In the genomic region with DNA sequence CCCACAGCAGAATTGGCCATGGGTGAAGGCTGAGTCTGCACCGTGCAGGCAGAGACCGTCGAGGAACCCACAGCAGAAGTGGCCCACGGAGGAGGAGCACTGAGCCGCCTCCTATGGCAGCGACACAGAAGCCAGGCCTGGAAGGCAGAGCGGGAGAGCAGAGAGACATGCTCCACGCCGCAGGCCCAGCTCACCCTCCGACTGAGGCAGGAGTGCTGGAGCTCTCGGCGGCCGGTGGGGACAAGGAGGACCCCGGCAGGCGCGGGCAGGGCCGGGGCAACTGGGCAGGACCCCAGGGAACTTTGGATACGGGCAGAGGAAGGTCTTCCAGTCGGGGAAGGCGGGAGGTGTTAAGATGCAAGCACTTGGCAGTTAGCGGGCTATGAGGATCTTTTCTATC, we compare ENCODE assay signal across 32 cellular contexts.
"Had no signal": no experiment of that assay in that cellular context is flagged by ENCODE, and none has a peak within 500 bp of the region (broad histone marks: within the 10 kb centered on the region; RNA-seq: fewer than 3 reads in every experiment).

No MANE protein-coding gene starts in this region.

- DNase-seq: dermis blood vessel endothelial cell; effector memory CD4-positive, alpha-beta T cell; erythroblast; esophagus squamous epithelium; foreskin melanocyte; glutamatergic neuron; heart right ventricle; hippocampal formation; kidney glomerular epithelial cell; mesenchymal stem cell; mucosa of descending colon; naive B cell; nephron progenitor cell; stimulated activated CD4-positive, alpha-beta T cell treated with anti-CD3 and anti-CD28 coated beads, Interleukin-12 subunit alpha, Interleukin-12 subunit beta, amount 100 ng/mL, for 4 hours; stimulated activated CD4-positive, alpha-beta T cell treated with anti-CD3 and anti-CD28 coated beads, Interleukin-1b, Interleukin-23, amount 100 ng/mL, for 48 hours; stimulated activated CD4-positive, alpha-beta T cell treated with anti-CD3 and anti-CD28 coated beads, Interleukin-4, amount 100 ng/mL, for 1 hour; stimulated activated CD8-positive, alpha-beta memory T cell treated with anti-CD3 and anti-CD28 coated beads, Interleukin-4, amount 100 ng/mL, for 48 hours; stimulated activated naive CD4-positive, alpha-beta T cell; stimulated activated naive CD8-positive, alpha-beta T cell treated with anti-CD3 and anti-CD28 coated beads, Interleukin-15, amount 100 ng/mL, for 72 hours; transverse colon; upper lobe of right lung; uterus had no signal

- H3K9me3 Mint-ChIP-seq: mesothelial cell of epicardium; stimulated activated naive CD8-positive, alpha-beta T cell treated with anti-CD3 and anti-CD28 coated beads, Interleukin-15, amount 100 ng/mL, for 72 hours had no signal

- FAIRE-seq: islet of Langerhans had no signal

- H3K9me3 ChIP-seq: esophagus squamous epithelium, heart right ventricle, mucosa of descending colon, neutrophil, prostate gland, right atrium auricular region, suprapubic skin, transverse colon, upper lobe of right lung, uterus had no signal

- H2AFZ ChIP-seq: parathyroid adenoma had no signal

- H3K4me1 Mint-ChIP-seq: mesothelial cell of epicardium had no signal

- H3K36me3 Mint-ChIP-seq: mesothelial cell of epicardium, naive B cell had no signal

- H3K27me3 ChIP-seq: esophagus squamous epithelium, right atrium auricular region, suprapubic skin, transverse colon, upper lobe of right lung, uterus had no signal

- H3K79me2 ChIP-seq: parathyroid adenoma had no signal

- ATAC-seq: heart right ventricle; mucosa of descending colon; sciatic nerve; stimulated activated naive CD8-positive, alpha-beta T cell treated with anti-CD3 and anti-CD28 coated beads, Interleukin-15, amount 100 ng/mL, for 72 hours had no signal

- H3K4me3 Mint-ChIP-seq: mesothelial cell of epicardium; naive B cell; nephron progenitor cell; stimulated activated naive CD8-positive, alpha-beta T cell treated with anti-CD3 and anti-CD28 coated beads, Interleukin-15, amount 100 ng/mL, for 72 hours had no signal

- H3K4me3 ChIP-seq: coronary artery, esophagus squamous epithelium, heart right ventricle, mucosa of descending colon, prostate gland, right atrium auricular region, smooth muscle cell, suprapubic skin, transverse colon, upper lobe of right lung, uterus had no signal

- H3K36me3 ChIP-seq: esophagus squamous epithelium, heart right ventricle, neutrophil, prostate gland, right atrium auricular region, suprapubic skin, transverse colon, upper lobe of right lung, uterus had no signal

- H3K27ac Mint-ChIP-seq: mesothelial cell of epicardium; naive B cell; nephron progenitor cell; stimulated activated naive CD8-positive, alpha-beta T cell treated with anti-CD3 and anti-CD28 coated beads, Interleukin-15, amount 100 ng/mL, for 72 hours had no signal

- H3K27ac ChIP-seq: coronary artery, esophagus squamous epithelium, heart right ventricle, neutrophil, parathyroid adenoma, prostate gland, right atrium auricular region, suprapubic skin, transverse colon, upper lobe of right lung, uterus had no signal

- H3K4me1 ChIP-seq: esophagus squamous epithelium, heart right ventricle, parathyroid adenoma, prostate gland, right atrium auricular region, suprapubic skin, transverse colon, upper lobe of right lung, uterus had no signal

- H3K9ac ChIP-seq: parathyroid adenoma had no signal

- H3K4me2 ChIP-seq: smooth muscle cell had no signal
